1 cellular context compared by ENCODE assay signal in genomic region chr1:202600432-202601041, GRCh38.
TF ChIP-seq lines count a peak whose summit lies in the region.

No MANE protein-coding gene starts in this region.

TF ChIP-seq in GM12878, 131 proteins besides CTCF, POLR2A, EP300 and RAD21 (continued from another document):
- no peak for TF ChIP-seq CUX1 (IDR thresholded peaks at IDR 0.05; ENCODE audit: insufficient replicate concordance, low read depth, low read length)
- no peak for TF ChIP-seq BCLAF1 (IDR thresholded peaks at IDR 0.05)
- no peak for TF ChIP-seq LARP7 (IDR thresholded peaks at IDR 0.05)
- no peak for TF ChIP-seq ZNF274 (IDR thresholded peaks at IDR 0.05; ENCODE audit: insufficient read depth, insufficient read length)
- TF ChIP-seq FOXK2 (IDR thresholded peaks at IDR 0.05): no peak
- no peak for TF ChIP-seq GABPA (IDR thresholded peaks at IDR 0.05; ENCODE audit: low read depth)
- no peak for TF ChIP-seq RELB (IDR thresholded peaks at IDR 0.05; ENCODE audit: low read depth)
- TF ChIP-seq RBBP5 (conservative IDR thresholded peaks at IDR 0.05): no peak
- TF ChIP-seq FOS (IDR thresholded peaks at IDR 0.05; ENCODE audit: borderline replicate concordance, extremely low read depth, insufficient read length): no peak
- no peak for TF ChIP-seq HCFC1 (IDR thresholded peaks at IDR 0.05; ENCODE audit: low read length)
- no peak for TF ChIP-seq EED (IDR thresholded peaks at IDR 0.05; ENCODE audit: low read depth)
- no peak for TF ChIP-seq E4F1 (IDR thresholded peaks at IDR 0.05; ENCODE audit: borderline replicate concordance, partially characterized antibody)
- no peak for TF ChIP-seq RCOR1 (conservative IDR thresholded peaks at IDR 0.05; ENCODE audit: low read depth, low read length)
- no peak for TF ChIP-seq TARDBP (IDR thresholded peaks at IDR 0.05; ENCODE audit: borderline replicate concordance)
- TF ChIP-seq CHD4 (IDR thresholded peaks at IDR 0.05): no peak
- no peak for TF ChIP-seq EZH2 (IDR thresholded peaks at IDR 0.05; ENCODE audit: borderline replicate concordance, control insufficient read depth, low read depth, low read length)
- TF ChIP-seq RAD51 (IDR thresholded peaks at IDR 0.05): no peak
